ENCODE assay signal across 8 cellular contexts in genomic region chr6:167825759-167826229, GRCh38. TPM values are rescaled to one million over a fixed set of nuclear protein-coding genes. Genes with fewer than 3 reads are reported as not detected.
DNase-seq lines count a peak whose midpoint lies in the region; TF ChIP-seq lines count a peak whose summit lies in the region.

No MANE protein-coding gene starts in this region.

- no peaks in the 10 kb centered on the region for H3K36me3 ChIP-seq in ovary

- TF ChIP-seq POLR2A in ovary (IDR thresholded peaks at IDR 0.05), result no peak

- intact Hi-C loops in head of caudate nucleus (cut with DNase I) (no loop called here), ovary (cut with DNase I) (loop anchor here in 1 of 4 donors (5.0 kb wide), 1 partner anchor 338 kb away; no protein-coding TSS in a partner anchor)

- TF ChIP-seq EP300 in ovary (IDR thresholded peaks at IDR 0.05), result no peak

- CTCF ChIA-PET in activated naive CD4-positive, alpha-beta T cell treated with anti-CD3 and anti-CD28 coated beads, Interleukin-2, amount 10 ng/mL, durations not matched to agents 7 days and 5 days (lab: Charles Lee), result no interaction called here

- H3K9me3 Mint-ChIP-seq in activated naive CD4-positive, alpha-beta T cell treated with anti-CD3 and anti-CD28 coated beads, Interleukin-2, amount 10 ng/mL, durations not matched to agents 7 days and 5 days, result no peaks in the 10 kb centered on the region

- peak overlapping the region; percentile 79 for H3K4me3 Mint-ChIP-seq in activated naive CD4-positive, alpha-beta T cell treated with anti-CD3 and anti-CD28 coated beads, Interleukin-2, amount 10 ng/mL, durations not matched to agents 7 days and 5 days

- peaks cover 41% of the 10 kb centered on the region for H3K4me1 Mint-ChIP-seq in activated naive CD4-positive, alpha-beta T cell treated with anti-CD3 and anti-CD28 coated beads, Interleukin-2, amount 10 ng/mL, durations not matched to agents 7 days and 5 days

- DNase-seq in NCI-H2227 (lab: John Stamatoyannopoulos, UW; ENCODE audit: unreplicated experiment) (peak; percentile 63), NCI-H2227 treated with DMSO at 0.1 percent for 48 hours (lab: John Stamatoyannopoulos, UW) (no peak), NCI-H1105 (lab: John Stamatoyannopoulos, UW) (peak; percentile 50), head of caudate nucleus (peak in 27 of 42 donors; percentile 12 to 61 (median 31)), ovary (peak in 4 of 5 donors; percentile 41 to 72 (median 58)), UCSD-AML1 (lab: John Stamatoyannopoulos, UW; ENCODE audit: unreplicated experiment) (no peak), dedifferentiated amniotic fluid mesenchymal stem cell (ENCODE audit: extremely low spot score) (no peak)
- DNase-seq in activated naive CD4-positive, alpha-beta T cell treated with anti-CD3 and anti-CD28 coated beads, Interleukin-2, amount 10 ng/mL, durations not matched to agents 7 days and 5 days, result peak; percentile 43

- peaks cover 55% of the 10 kb centered on the region for H3K27me3 Mint-ChIP-seq in activated naive CD4-positive, alpha-beta T cell treated with anti-CD3 and anti-CD28 coated beads, Interleukin-2, amount 10 ng/mL, durations not matched to agents 7 days and 5 days

- peaks cover 4% of the 10 kb centered on the region for H3K36me3 Mint-ChIP-seq in activated naive CD4-positive, alpha-beta T cell treated with anti-CD3 and anti-CD28 coated beads, Interleukin-2, amount 10 ng/mL, durations not matched to agents 7 days and 5 days

- 1% methylated on average over 30 to 47 of the region's 47 CpGs for WGBS in ovary, 3 donors

- no peak for TF ChIP-seq CTCF in ovary (IDR thresholded peaks at IDR 0.05)

- H3K4me1 ChIP-seq in ovary (ENCODE audit: insufficient read depth), result peaks cover 10% of the 10 kb centered on the region

- no peaks in the 10 kb centered on the region for H3K9me3 ChIP-seq in ovary

- peak overlapping the region; percentile 78 for H3K4me3 ChIP-seq in ovary

- H3K27ac Mint-ChIP-seq in activated naive CD4-positive, alpha-beta T cell treated with anti-CD3 and anti-CD28 coated beads, Interleukin-2, amount 10 ng/mL, durations not matched to agents 7 days and 5 days, result no peak overlapping the region

- peaks cover 3% of the 10 kb centered on the region for H3K27me3 ChIP-seq in ovary

- no peak overlapping the region for H3K27ac ChIP-seq in ovary

RNA-seq across cellular contexts. Expression of gene AFDN, which starts 0.9 kb away (rescaled TPM):
- 100 to 1,000 TPM in 4 of 7 donors, 10 to 100 TPM in 3; 68.7 to 266 (median 107) TPM for total RNA-seq in ovary
- polyA plus RNA-seq in ovary, result 10 to 100 TPM; 24.4 to 50.6 TPM

Comparison
In these comparisons a context has a peak if more than half of its experiments do, and no peak if none do; other contexts are left out.
1. DNase-seq: peak in NCI-H2227 (single experiment), NCI-H1105 (single experiment), activated naive CD4-positive, alpha-beta T cell treated with anti-CD3 and anti-CD28 coated beads, Interleukin-2, amount 10 ng/mL, durations not matched to agents 7 days and 5 days (single experiment), head of caudate nucleus (27 of 42) and ovary (4 of 5); none in NCI-H2227 treated with DMSO at 0.1 percent for 48 hours (single experiment), UCSD-AML1 (single experiment) and dedifferentiated amniotic fluid mesenchymal stem cell (single experiment).